ENCODE assay signal across 2 cellular contexts in genomic region chr5:177515580-177515979, GRCh38.
TF ChIP-seq lines count a peak whose summit lies in the region.

No MANE protein-coding gene starts in this region.

TF ChIP-seq in SK-N-SH, 30 proteins besides CTCF, POLR2A, EP300 and RAD21:
- no peak for TF ChIP-seq MEF2A (IDR thresholded peaks at IDR 0.05; ENCODE audit: borderline replicate concordance, low read depth)
- TF ChIP-seq JUND (IDR thresholded peaks at IDR 0.05), result no peak
- TF ChIP-seq SMC3 (IDR thresholded peaks at IDR 0.05; ENCODE audit: low read depth, low read length), result no peak
- no peak for TF ChIP-seq USF1 (IDR thresholded peaks at IDR 0.05; ENCODE audit: borderline replicate concordance, low read depth)
- TF ChIP-seq MAX (IDR thresholded peaks at IDR 0.05; ENCODE audit: low read depth), result no peak
- TF ChIP-seq FOSL2 (IDR thresholded peaks at IDR 0.05; ENCODE audit: borderline replicate concordance, low read depth), result no peak
- TF ChIP-seq TEAD4 (IDR thresholded peaks at IDR 0.05; ENCODE audit: borderline replicate concordance, insufficient read depth), result no peak
- TF ChIP-seq TCF12 (IDR thresholded peaks at IDR 0.05), result no peak
- TF ChIP-seq CHD2 (IDR thresholded peaks at IDR 0.05; ENCODE audit: low read length, partially characterized antibody), result no peak
- TF ChIP-seq POLR2AphosphoS5 (IDR thresholded peaks at IDR 0.05; ENCODE audit: low read depth, low read length), result no peak
- TF ChIP-seq REST (IDR thresholded peaks at IDR 0.05; ENCODE audit: low read depth, low read length), result no peak
- TF ChIP-seq GABPA (IDR thresholded peaks at IDR 0.05; ENCODE audit: low read depth), result no peak
- no peak for TF ChIP-seq FOXM1 (IDR thresholded peaks at IDR 0.05; ENCODE audit: low read depth)
- TF ChIP-seq MXI1 (IDR thresholded peaks at IDR 0.05; ENCODE audit: low read depth, low read length), result no peak
- no peak for TF ChIP-seq NFIC (IDR thresholded peaks at IDR 0.05; ENCODE audit: borderline replicate concordance)
- no peak for TF ChIP-seq GATA2 (CRISPR knock-in tag; IDR thresholded peaks at IDR 0.05)
- no peak for TF ChIP-seq EZH2phosphoT487 (IDR thresholded peaks at IDR 0.05; ENCODE audit: borderline replicate concordance, low read depth)
- no peak for TF ChIP-seq PBX3 (IDR thresholded peaks at IDR 0.05)

TF ChIP-seq in SK-N-SH treated with all-trans-retinoic acid at 6 μM for 48 hours, 23 proteins besides CTCF, POLR2A, EP300 and RAD21:
- TF ChIP-seq TCF4 (CRISPR knock-in tag; IDR thresholded peaks at IDR 0.05; ENCODE audit: borderline replicate concordance) (no peak), ARNTL (CRISPR knock-in tag; IDR thresholded peaks at IDR 0.05; ENCODE audit: borderline replicate concordance, low read depth) (no peak), PPARA (CRISPR knock-in tag; IDR thresholded peaks at IDR 0.05; ENCODE audit: borderline replicate concordance) (no peak), PATZ1 (CRISPR knock-in tag; IDR thresholded peaks at IDR 0.05; ENCODE audit: borderline replicate concordance) (no peak), ZNF70 (CRISPR knock-in tag; IDR thresholded peaks at IDR 0.05) (no peak), TOX (CRISPR knock-in tag; IDR thresholded peaks at IDR 0.05; ENCODE audit: borderline replicate concordance) (no peak)
